In genomic region chr1:150092180-150092791, GRCh38 we compare ENCODE assay signal across 23 cellular contexts. TPM values are rescaled to one million over a fixed set of nuclear protein-coding genes. Genes with fewer than 3 reads are reported as not detected.
DNase-seq lines count a peak whose midpoint lies in the region; FAIRE-seq and TF ChIP-seq lines count a peak whose summit lies in the region.
"Had no signal": no experiment of that assay in that cellular context is flagged by ENCODE, and none has a peak within 500 bp of the region (broad histone marks: within the 10 kb centered on the region; RNA-seq: fewer than 3 reads in every experiment).

No MANE protein-coding gene starts in this region.

- BruUV-seq in endothelial cell of umbilical vein (replicated peaks; lab: Mats Ljungman, UMichigan): no TSS peak

- H3K9ac ChIP-seq in SK-N-MC (ENCODE audit: insufficient read length) (no peak overlapping the region), endothelial cell of umbilical vein (replicated peaks; ENCODE audit: extremely low read depth, insufficient read depth, low read length) (no peak overlapping the region)

- H3K27ac ChIP-seq in SK-N-MC: 0 out of 2 replicates have a peak overlapping the region, but pooled peaks have one; percentile 21
- no peak overlapping the region for H3K27ac ChIP-seq in endothelial cell of umbilical vein (ENCODE audit: insufficient read depth, low read depth, low read length)
- H3K27ac ChIP-seq: neutrophil, Peyer's patch, psoas muscle, SJSA1, tibial nerve, VCaP had no signal

- no peak overlapping the region for H2AFZ ChIP-seq in endothelial cell of umbilical vein (ENCODE audit: low read depth, low read length)

- H3K36me3 ChIP-seq in SK-N-MC (ENCODE audit: insufficient read depth, low read length) (peaks cover 45% of the 10 kb centered on the region), endothelial cell of umbilical vein (ENCODE audit: control insufficient read depth in 2 of 2, extremely low read depth in 1 of 2, insufficient read depth in 2 of 2, low read length in 2 of 2) (peaks cover 1 to 7% of the 10 kb centered on the region in 2 experiments)
- H3K36me3 ChIP-seq: neutrophil had no signal

- CTCF ChIA-PET in endothelial cell of umbilical vein (lab: Charles Lee): interaction anchor here (0.8 to 1.3 kb wide), 4 partner anchors 23 to 208 kb away, joined by 3 read pairs; no protein-coding TSS in a partner anchor

- FAIRE-seq in D721Med (lab: Jason Lieb, UNC) (peak; percentile 56), endothelial cell of umbilical vein (lab: Jason Lieb, UNC) (no peak)

- H3K27me3 Mint-ChIP-seq in activated naive CD4-positive, alpha-beta T cell treated with anti-CD3 and anti-CD28 coated beads, Interleukin-2, amount 50 U/mL, for 24 hours: no peaks in the 10 kb centered on the region
- H3K27me3 Mint-ChIP-seq: brain had no signal

- no peak for TF ChIP-seq POLR2A in endothelial cell of umbilical vein (IDR thresholded peaks at IDR 0.05; ENCODE audit: low read depth, low read length)
- TF ChIP-seq POLR2A in lower leg skin (IDR thresholded peaks at IDR 0.05): no peak

- H3K79me2 ChIP-seq in endothelial cell of umbilical vein (ENCODE audit: control insufficient read depth, insufficient read depth, low read length): no peaks in the 10 kb centered on the region

- dilution Hi-C loops in endothelial cell of umbilical vein (cut with MboI; ENCODE audit: extremely low pct_ligation_motif_present, low sequenced_read_pairs): no loop called here

- no peaks in the 10 kb centered on the region for H3K9me1 ChIP-seq in endothelial cell of umbilical vein (replicated peaks; ENCODE audit: control insufficient read depth, extremely low read depth, insufficient read depth, low read length)

- POLR2A ChIA-PET in endothelial cell of umbilical vein (lab: Charles Lee): no interaction called here

- in situ Hi-C loops in GM13977 (cut with MboI; ENCODE audit: low pct_unique_long_range_greater_than_20kb, low sequenced_read_pairs, unreplicated experiment): no loop called here

- 75 to 82% methylated on average over 3 of the region's 3 CpGs for WGBS in lower leg skin, 2 donors

- no peaks in the 10 kb centered on the region for H3K9me3 Mint-ChIP-seq in activated naive CD4-positive, alpha-beta T cell treated with anti-CD3 and anti-CD28 coated beads, Interleukin-2, amount 50 U/mL, for 24 hours
- H3K9me3 Mint-ChIP-seq: activated T-helper 1 cell treated with anti-CD3 and anti-CD28 coated beads, Interleukin-12 subunit alpha, Interleukin-12 subunit beta, Interleukin-2, Interleukin-4 antibody, amounts not matched to agents 30 ng/mL and 10 ng/mL and 1 ng/mL, durations not matched to agents 14 hours and 24 hours and 36 hours; brain; H9 had no signal

- H3K4me1 Mint-ChIP-seq in activated naive CD4-positive, alpha-beta T cell treated with anti-CD3 and anti-CD28 coated beads, Interleukin-2, amount 50 U/mL, for 24 hours: peaks cover 39% of the 10 kb centered on the region
- H3K4me1 Mint-ChIP-seq: brain, H9 had no signal

- H3K27ac Mint-ChIP-seq in activated naive CD4-positive, alpha-beta T cell treated with anti-CD3 and anti-CD28 coated beads, Interleukin-2, amount 50 U/mL, for 24 hours: peak overlapping the region; percentile 37
- H3K27ac Mint-ChIP-seq: activated T-helper 1 cell treated with anti-CD3 and anti-CD28 coated beads, Interleukin-12 subunit alpha, Interleukin-12 subunit beta, Interleukin-2, Interleukin-4 antibody, amounts not matched to agents 30 ng/mL and 10 ng/mL and 1 ng/mL, durations not matched to agents 14 hours and 24 hours and 36 hours had no signal

- no peak overlapping the region for H3K4me3 Mint-ChIP-seq in activated naive CD4-positive, alpha-beta T cell treated with anti-CD3 and anti-CD28 coated beads, Interleukin-2, amount 50 U/mL, for 24 hours
- H3K4me3 Mint-ChIP-seq: activated T-helper 1 cell treated with anti-CD3 and anti-CD28 coated beads, Interleukin-12 subunit alpha, Interleukin-12 subunit beta, Interleukin-2, Interleukin-4 antibody, amounts not matched to agents 30 ng/mL and 10 ng/mL and 1 ng/mL, durations not matched to agents 14 hours and 24 hours and 36 hours; brain; H9 had no signal

- no peak overlapping the region for H3K4me2 ChIP-seq in endothelial cell of umbilical vein (ENCODE audit: insufficient read depth, low read length)

- intact Hi-C loops in endothelial cell of umbilical vein (cut with micrococcal nuclease): no loop called here
- intact Hi-C loops in lower leg skin (cut with DNase I; ENCODE audit: low total_unique reads): no loop called here

- TF ChIP-seq CTCF in D721Med (IDR thresholded peaks at IDR 0.05; ENCODE audit: insufficient read depth, missing control alignments) (no peak), endothelial cell of umbilical vein (IDR thresholded peaks at IDR 0.05; ENCODE audit: extremely low read depth in 1 of 2, insufficient read depth in 1 of 2, low read depth in 1 of 2, low read length in 2 of 2) (no peak), GM13977 (IDR thresholded peaks at IDR 0.05; ENCODE audit: extremely low read depth, insufficient read depth, missing control alignments) (no peak), lower leg skin (IDR thresholded peaks at IDR 0.05) (no peak)

- no peaks in the 10 kb centered on the region for H4K20me1 ChIP-seq in endothelial cell of umbilical vein (replicated peaks; ENCODE audit: control insufficient read depth, extremely low read depth, insufficient read depth, low read length)

- peaks cover 11% of the 10 kb centered on the region for H3K36me3 Mint-ChIP-seq in activated naive CD4-positive, alpha-beta T cell treated with anti-CD3 and anti-CD28 coated beads, Interleukin-2, amount 50 U/mL, for 24 hours

- H3K4me1 ChIP-seq in endothelial cell of umbilical vein (ENCODE audit: control insufficient read depth, extremely low read depth, insufficient read depth, low read length): no peaks in the 10 kb centered on the region
- H3K4me1 ChIP-seq: Peyer's patch, SJSA1 had no signal

- no peaks in the 10 kb centered on the region for H3K9me3 ChIP-seq in SK-N-MC (ENCODE audit: low read depth, low read length)
- no peaks in the 10 kb centered on the region for H3K9me3 ChIP-seq in endothelial cell of umbilical vein (replicated peaks; ENCODE audit: control insufficient read depth, insufficient read depth, low read length)
- H3K9me3 ChIP-seq: neutrophil, Peyer's patch, psoas muscle, SJSA1, tibial nerve had no signal

- no peaks in the 10 kb centered on the region for H3K27me3 ChIP-seq in endothelial cell of umbilical vein (ENCODE audit: control insufficient read depth in 2 of 2, insufficient read depth in 2 of 2, low read length in 2 of 2)
- H3K27me3 ChIP-seq: neutrophil, Peyer's patch, SJSA1, tibial nerve had no signal

- H3K4me3 ChIP-seq in SK-N-MC (no peak overlapping the region), endothelial cell of umbilical vein (replicated peaks in 1 of 3; ENCODE audit: insufficient read depth in 1 of 3, low read depth in 1 of 3, low read length in 3 of 3) (no peak overlapping the region), lower leg skin (ENCODE audit: low read depth, poor library complexity, severe bottlenecking) (no peak overlapping the region)
- H3K4me3 ChIP-seq: Peyer's patch, psoas muscle, SJSA1, tibial nerve had no signal

- no peak for DNase-seq in activated naive CD4-positive, alpha-beta T cell (lab: John Stamatoyannopoulos, UW)
- DNase-seq in D721Med (ENCODE audit: insufficient read length, low spot score) (no peak), SK-N-MC (ENCODE audit: low read depth, low spot score) (no peak), endothelial cell of umbilical vein (ENCODE audit: low read depth, low spot score) (peak; percentile 12), NCI-H510A treated with DMSO at 0.1 percent for 48 hours (lab: John Stamatoyannopoulos, UW) (no peak), GM13977 (ENCODE audit: low spot score) (no peak), lower leg skin (ENCODE audit: low spot score in 2 of 2) (no peak)
- DNase-seq: erythroblast, H9, head of caudate nucleus, kidney glomerular epithelial cell, NCI-H1694 treated with DMSO at 0.1 percent for 48 hours, NCI-H2171, NCI-H526, Peyer's patch, psoas muscle had no signal

TF ChIP-seq in endothelial cell of umbilical vein, 7 proteins besides CTCF, POLR2A, EP300 and RAD21:
- no peak for TF ChIP-seq GATA2 (IDR thresholded peaks at IDR 0.05; ENCODE audit: insufficient read depth, insufficient read length, low read depth, low read length)
- TF ChIP-seq EZH2 (IDR thresholded peaks at IDR 0.05; ENCODE audit: borderline replicate concordance, low read depth, low read length, severe bottlenecking): no peak
- TF ChIP-seq POLR2AphosphoS5 (IDR thresholded peaks at IDR 0.05; ENCODE audit: insufficient read depth, low read depth, low read length): no peak
- TF ChIP-seq, protein P1, sequence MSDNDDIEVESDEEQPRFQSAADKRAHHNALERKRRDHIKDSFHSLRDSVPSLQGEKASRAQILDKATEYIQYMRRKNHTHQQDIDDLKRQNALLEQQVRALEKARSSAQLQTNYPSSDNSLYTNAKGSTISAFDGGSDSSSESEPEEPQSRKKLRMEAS (IDR thresholded peaks at IDR 0.05; ENCODE audit: insufficient read depth, insufficient read length): no peak
- TF ChIP-seq MYC (IDR thresholded peaks at IDR 0.05; ENCODE audit: low read depth, low read length): no peak
- TF ChIP-seq JUN (IDR thresholded peaks at IDR 0.05; ENCODE audit: borderline replicate concordance, insufficient read depth, insufficient read length, low read depth): no peak
- no peak for TF ChIP-seq FOS (IDR thresholded peaks at IDR 0.05; ENCODE audit: borderline replicate concordance, insufficient read depth, low read length)
TF ChIP-seq in endothelial cell of umbilical vein: peak in this region for 0.

RNA-seq across cellular contexts. Expression of gene VPS45, which starts 24.7 kb away (rescaled TPM):
- 40.4 and 43.7 TPM in 2 replicates for total RNA-seq in endothelial cell of umbilical vein
- 24.8 and 25.6 TPM in 2 replicates for polyA plus RNA-seq in endothelial cell of umbilical vein
- 24.3 and 29.1 TPM in 2 replicates for polyA plus RNA-seq in endothelial cell of umbilical vein (2011; cell fraction: cytosol; rRNA removed)
- 91.9 and 105 TPM in 2 replicates for polyA plus RNA-seq in endothelial cell of umbilical vein (2011; cell fraction: nucleus; rRNA removed)
- polyA plus RNA-seq in endothelial cell of umbilical vein (2012): 25.4 and 49.7 TPM in 2 replicates
- polyA minus RNA-seq in endothelial cell of umbilical vein: 28.0 and 34.1 TPM in 2 replicates
- 22.6 TPM for polyA minus RNA-seq in endothelial cell of umbilical vein (2011; cell fraction: cytosol; rRNA and poly(A)+ RNA removed)
- polyA minus RNA-seq in endothelial cell of umbilical vein (2011; cell fraction: nucleus; rRNA and poly(A)+ RNA removed): 47.1 and 58.2 TPM in 2 replicates
- total RNA-seq in lower leg skin: 10 to 100 TPM; 27.7 to 30.9 (median 29.3) TPM

RNA-seq across cellular contexts. Expression of gene PLEKHO1, which starts 57.4 kb away (rescaled TPM):
- total RNA-seq in endothelial cell of umbilical vein (101 and 121 TPM in 2 replicates), lower leg skin (10 to 100 TPM in 3 of 4 donors, 1 to 10 TPM in 1; 8.7 to 15.4 (median 11.4) TPM)
- polyA plus RNA-seq in endothelial cell of umbilical vein: 59.8 and 71.9 TPM in 2 replicates
- 48.6 and 60.4 TPM in 2 replicates for polyA plus RNA-seq in endothelial cell of umbilical vein (2011; cell fraction: cytosol; rRNA removed)
- 77.9 and 115 TPM in 2 replicates for polyA plus RNA-seq in endothelial cell of umbilical vein (2011; cell fraction: nucleus; rRNA removed)
- polyA plus RNA-seq in endothelial cell of umbilical vein (2012): 31.8 and 49.5 TPM in 2 replicates
- polyA minus RNA-seq in endothelial cell of umbilical vein: 38.4 and 42.1 TPM in 2 replicates
- polyA minus RNA-seq in endothelial cell of umbilical vein (2011; cell fraction: cytosol; rRNA and poly(A)+ RNA removed): not detected
- 24.2 and 30.3 TPM in 2 replicates for polyA minus RNA-seq in endothelial cell of umbilical vein (2011; cell fraction: nucleus; rRNA and poly(A)+ RNA removed)
